Comparison of ENCODE assay signal across 8 cellular contexts in the genomic region with DNA sequence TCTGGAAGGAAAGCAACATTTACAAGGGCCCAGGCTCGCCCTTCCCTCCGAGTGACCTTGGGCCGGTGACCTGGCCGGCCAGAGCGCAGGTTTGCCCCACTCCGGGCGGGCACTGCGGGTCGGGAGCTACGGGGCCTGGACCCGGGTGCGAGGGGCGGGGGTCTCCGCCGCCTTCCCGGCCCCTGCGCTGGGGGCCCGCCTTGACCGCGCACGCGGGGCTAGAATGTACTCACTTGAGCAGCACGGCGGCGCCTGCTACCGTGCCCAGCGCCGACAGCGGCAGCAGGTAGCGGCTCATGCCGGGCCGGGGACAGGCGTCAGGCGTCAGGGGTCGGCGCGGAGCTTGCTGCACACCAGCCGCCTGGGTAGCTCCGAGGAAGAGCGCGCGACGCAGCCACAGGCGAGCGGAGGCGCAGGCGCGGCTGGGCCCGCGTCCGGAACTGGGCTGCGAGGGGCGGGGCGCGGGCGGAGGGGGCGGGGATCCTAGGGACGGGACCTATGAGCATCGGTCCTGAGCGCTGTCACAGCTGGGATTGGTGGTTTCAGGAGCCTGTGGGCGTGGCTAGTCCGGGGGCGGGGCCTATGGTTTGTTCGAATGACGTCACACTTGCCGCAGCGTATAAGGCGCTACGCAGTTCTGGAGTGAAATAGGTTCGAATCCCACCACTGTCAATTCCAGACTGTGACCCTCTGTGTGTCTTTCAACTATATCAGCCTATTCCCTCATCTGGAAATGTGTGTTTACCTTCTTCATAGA. TPM values are rescaled to one million over a fixed set of nuclear protein-coding genes. Genes with fewer than 3 reads are reported as not detected.
DNase-seq lines count a peak whose midpoint lies in the region; ATAC-seq and TF ChIP-seq lines count a peak whose summit lies in the region.

A gene with protein sequence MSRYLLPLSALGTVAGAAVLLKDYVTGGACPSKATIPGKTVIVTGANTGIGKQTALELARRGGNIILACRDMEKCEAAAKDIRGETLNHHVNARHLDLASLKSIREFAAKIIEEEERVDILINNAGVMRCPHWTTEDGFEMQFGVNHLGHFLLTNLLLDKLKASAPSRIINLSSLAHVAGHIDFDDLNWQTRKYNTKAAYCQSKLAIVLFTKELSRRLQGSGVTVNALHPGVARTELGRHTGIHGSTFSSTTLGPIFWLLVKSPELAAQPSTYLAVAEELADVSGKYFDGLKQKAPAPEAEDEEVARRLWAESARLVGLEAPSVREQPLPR (minus strand): TSS at position 414 of the 757 bp plus-strand sequence. CDS start 116 bp downstream, at position 298.

- in situ Hi-C loops in Panc1 (cut with HindIII; ENCODE audit: low pct_unique_long_range_greater_than_20kb, low sequenced_read_pairs), result no loop called here

- H3K27me3 ChIP-seq in KMS-11 (ENCODE audit: insufficient read depth, low read depth) (peaks cover 17% of the 10 kb centered on the region), Panc1 (ENCODE audit: control insufficient read depth, insufficient read depth, low read length) (no peaks in the 10 kb centered on the region), muscle layer of colon (ENCODE audit: control insufficient read depth in 1 of 2, insufficient read depth in 2 of 2, low read length in 2 of 2) (peaks cover 0 to 5% of the 10 kb centered on the region in 2 donors)

- H3K4me2 ChIP-seq in KMS-11, result peak within 1 kb of the TSS; percentile 14

- CTCF ChIA-PET in Panc1 (lab: Charles Lee), result no interaction called here

- TF ChIP-seq CTCF in KMS-11 (conservative IDR thresholded peaks at IDR 0.05; ENCODE audit: low read depth, low read length) (no peak), Panc1 (IDR thresholded peaks at IDR 0.05) (no peak)

- H3K4me3 ChIP-seq in KMS-11 (IDR thresholded peaks at IDR 0.05; ENCODE audit: insufficient read depth, low read depth, low read length) (no peak within 1 kb of the TSS), Panc1 (ENCODE audit: low read depth in 2 of 2, low read length in 2 of 2) (peak within 1 kb of the TSS; percentile 76 to 80), muscle layer of colon (ENCODE audit: low read depth in 1 of 2, low read length in 2 of 2) (peak within 1 kb of the TSS; percentile 51 to 65)

- H3K9me3 ChIP-seq in Panc1 (ENCODE audit: control insufficient read depth, insufficient read depth, low read depth, low read length) (no peaks in the 10 kb centered on the region), muscle layer of colon (ENCODE audit: low read length) (no peaks in the 10 kb centered on the region)

- H3K36me3 ChIP-seq in KMS-11 (ENCODE audit: insufficient read depth), result no peaks in the 10 kb centered on the region
- no peaks in the 10 kb centered on the region for H3K36me3 ChIP-seq in Panc1 (ENCODE audit: control insufficient read depth, insufficient read depth, low read length)
- peaks cover 11% of the 10 kb centered on the region for H3K36me3 ChIP-seq in muscle layer of colon (ENCODE audit: insufficient read depth, low read length)

- peak; percentile 87 for DNase-seq in DMS 273 treated with DMSO at 0.1 percent for 48 hours (lab: John Stamatoyannopoulos, UW)
- DNase-seq in Panc1 (ENCODE audit: low read depth, low spot score), result peak; percentile 91
- peak; percentile 97 for DNase-seq in activated T-cell treated with anti-CD3 and anti-CD28 coated beads, Interleukin-2, amount 50 U/mL, for 1 hour
- DNase-seq in stimulated activated CD8-positive, alpha-beta memory T cell treated with anti-CD3 and anti-CD28 coated beads, Interleukin-4, amount 100 ng/mL, for 48 hours, result peak; percentile 100

- H3K79me2 ChIP-seq in KMS-11 (ENCODE audit: insufficient read depth, low read depth), result peaks cover 10% of the 10 kb centered on the region; the same call in 1 of the 2 replicates

- H2AFZ ChIP-seq in KMS-11 (ENCODE audit: low read depth), result peak within 1 kb of the TSS; percentile 28

- H3K27ac ChIP-seq in KMS-11, result no peak within 1 kb of the TSS; the same call in 1 of the 2 replicates
- H3K27ac ChIP-seq in Panc1 (ENCODE audit: low read length), result peak within 1 kb of the TSS; percentile 75
- H3K27ac ChIP-seq in muscle layer of colon (ENCODE audit: low read depth, low read length), result peak within 1 kb of the TSS; percentile 60

- ATAC-seq in GM21717 (IDR thresholded peaks at IDR 0.05; ENCODE audit: unreplicated experiment) (peak; percentile 77), Panc1 (peak; percentile 99), esophagus mucosa (peak; percentile 98)

- POLR2A ChIA-PET in Panc1 (lab: Charles Lee), result interaction anchor here (0.6 kb wide), 1 partner anchor 104 kb away, joined by 3 read pairs; no protein-coding TSS in a partner anchor

- H3K4me1 ChIP-seq in KMS-11 (ENCODE audit: low read depth, poor library complexity, severe bottlenecking), result no peaks in the 10 kb centered on the region
- no peaks in the 10 kb centered on the region for H3K4me1 ChIP-seq in Panc1 (ENCODE audit: control insufficient read depth, insufficient read depth, low read length)
- no peaks in the 10 kb centered on the region for H3K4me1 ChIP-seq in muscle layer of colon (ENCODE audit: insufficient read depth, low read length)

- BruUV-seq in Panc1 (replicated peaks; lab: Mats Ljungman, UMichigan), result no TSS peak

- H3K9ac ChIP-seq in KMS-11, result peak within 1 kb of the TSS; percentile 61; the same call in 1 of the 2 replicates
- H3K9ac ChIP-seq in muscle layer of colon (ENCODE audit: low read length), result peak within 1 kb of the TSS; percentile 28

- intact Hi-C loops in Panc1 (cut with micrococcal nuclease; ENCODE audit: unreplicated experiment), result no loop called here

- no peaks in the 10 kb centered on the region for H4K20me1 ChIP-seq in KMS-11 (ENCODE audit: insufficient read depth)

RNA-seq across cellular contexts. Expression of the gene that starts here (rescaled TPM):
- total RNA-seq in Panc1 (2021; ENCODE audit: unreplicated experiment), result 37.8 TPM
- 33.0 TPM for polyA plus RNA-seq in Panc1 (2012; ENCODE audit: insufficient read length)
- 33.7 TPM for total RNA-seq in esophagus mucosa
